ENCODE assay signal across 8 cellular contexts in the genomic region with DNA sequence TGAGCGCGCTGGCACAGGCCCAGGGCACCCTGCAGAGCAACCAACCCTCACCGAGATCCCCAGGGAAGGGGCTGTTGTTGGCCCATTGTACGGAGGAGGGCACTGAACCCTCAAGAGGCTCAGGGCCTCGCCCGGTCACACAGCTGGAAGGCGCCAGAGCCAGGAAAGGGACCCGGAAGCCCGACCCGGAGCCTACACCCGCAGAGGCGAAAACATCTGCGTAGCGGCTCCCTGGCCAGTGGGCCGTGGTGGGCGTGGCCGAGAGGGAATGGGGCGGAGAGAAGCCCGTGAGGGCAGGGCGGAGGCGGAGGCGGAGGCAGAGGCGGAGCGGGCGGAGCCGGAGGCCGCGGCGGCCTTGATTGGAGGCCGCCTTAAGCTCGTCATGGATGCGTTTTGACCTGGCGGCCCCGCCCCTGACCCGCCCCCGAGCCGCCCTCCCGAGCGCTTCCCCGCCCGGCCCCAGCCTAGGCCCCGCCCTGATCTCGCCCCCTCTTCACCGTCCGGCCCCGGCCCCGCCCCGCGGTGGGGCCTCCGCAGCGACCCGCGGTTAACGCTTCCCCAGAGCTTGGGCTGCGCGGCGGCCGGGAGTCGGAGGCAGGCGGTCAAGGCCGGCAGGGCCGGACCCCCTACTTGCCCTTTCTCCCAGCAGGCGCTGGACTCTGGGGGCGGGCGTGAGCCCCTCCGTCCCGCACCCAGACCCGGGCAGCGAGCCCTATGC. TPM values are rescaled to one million over a fixed set of nuclear protein-coding genes. Genes with fewer than 3 reads are reported as not detected.
DNase-seq lines count a peak whose midpoint lies in the region; ATAC-seq and TF ChIP-seq lines count a peak whose summit lies in the region.

No MANE protein-coding gene starts in this region.

- DNase-seq in AG10803 (ENCODE audit: low read depth) (peak; percentile 96), NCI-H345 (lab: John Stamatoyannopoulos, UW) (peak; percentile 98), cerebellar cortex (ENCODE audit: low spot score) (peak; percentile 92), kidney epithelial cell (ENCODE audit: low read depth) (no peak)
- DNase-seq in stimulated activated CD4-positive, alpha-beta T cell treated with anti-CD3 and anti-CD28 coated beads, Interleukin-15, amount 100 ng/mL, for 1 hour (ENCODE audit: low read depth in 1 of 2, low spot score in 1 of 2), result peak; percentile 83 to 93

- H3K4me3 ChIP-seq in AG10803 (ENCODE audit: low read length) (peak overlapping the region; percentile 69), kidney epithelial cell (ENCODE audit: low read depth, low read length) (peak overlapping the region; percentile 51)

- H3K36me3 ChIP-seq in kidney epithelial cell (ENCODE audit: control insufficient read depth, insufficient read depth, low read length), result peaks cover 2% of the 10 kb centered on the region

- ATAC-seq in GM19035 (IDR thresholded peaks at IDR 0.05; ENCODE audit: unreplicated experiment) (peak; percentile 70), HG03280 (IDR thresholded peaks at IDR 0.05; ENCODE audit: unreplicated experiment) (peak; percentile 75)
- ATAC-seq in activated CD4-positive, CD25-positive, alpha-beta regulatory T cell treated with anti-CD3 and anti-CD28 coated beads, Interleukin-2, amount 50 U/mL, for 24 hours, result peak; percentile 73 to 75

- no peak for TF ChIP-seq CTCF in AG10803 (conservative IDR thresholded peaks at IDR 0.05; ENCODE audit: low read length)
- no peak for TF ChIP-seq CTCF in kidney epithelial cell (IDR thresholded peaks at IDR 0.05; ENCODE audit: insufficient read depth, low read length, poor library complexity, severe bottlenecking)

- H3K27me3 ChIP-seq in kidney epithelial cell (ENCODE audit: control insufficient read depth, insufficient read depth, low read length), result no peaks in the 10 kb centered on the region

RNA-seq across cellular contexts. Expression of a gene that starts 2.1 kb away (rescaled TPM):
- total RNA-seq in kidney epithelial cell, result 15.1 and 19.8 TPM in 2 replicates

RNA-seq across cellular contexts. Expression of a gene that starts 10.5 kb away (rescaled TPM):
- 54.4 and 61.3 TPM in 2 replicates for total RNA-seq in kidney epithelial cell

RNA-seq across cellular contexts. Expression of a gene that starts 22.7 kb away (rescaled TPM):
- 5.4 and 10.4 TPM in 2 replicates for total RNA-seq in kidney epithelial cell
